ENCODE assay signal across 21 cellular contexts in genomic region chr13:110430391-110431338, GRCh38.
DNase-seq lines count a peak whose midpoint lies in the region; ATAC-seq, FAIRE-seq and TF ChIP-seq lines count a peak whose summit lies in the region.
"Had no signal": no experiment of that assay in that cellular context is flagged by ENCODE, and none has a peak within 500 bp of the region (broad histone marks: within the 10 kb centered on the region; RNA-seq: fewer than 3 reads in every experiment).

No MANE protein-coding gene starts in this region.

- no peak overlapping the region for H3K27ac Mint-ChIP-seq in activated CD8-positive, alpha-beta memory T cell treated with anti-CD3 and anti-CD28 coated beads, Interleukin-2, amount 10 ng/mL, durations not matched to agents 7 days and 5 days
- H3K27ac Mint-ChIP-seq: B cell; CD4-positive, CD25-positive, alpha-beta regulatory T cell had no signal

- peaks cover 50% of the 10 kb centered on the region for H3K27me3 Mint-ChIP-seq in activated CD8-positive, alpha-beta memory T cell treated with anti-CD3 and anti-CD28 coated beads, Interleukin-2, amount 10 ng/mL, durations not matched to agents 7 days and 5 days

- FAIRE-seq in small intestine (lab: Jason Lieb, UNC) = no peak

- CTCF ChIA-PET in activated CD8-positive, alpha-beta memory T cell treated with anti-CD3 and anti-CD28 coated beads, Interleukin-2, amount 10 ng/mL, durations not matched to agents 7 days and 5 days (lab: Charles Lee) = no interaction called here

- ATAC-seq in activated CD8-positive, alpha-beta memory T cell treated with anti-CD3 and anti-CD28 coated beads, Interleukin-2, amount 10 ng/mL, durations not matched to agents 7 days and 5 days = no peak
- peak; percentile 75 for ATAC-seq in RWPE2 (ENCODE audit: low read depth)

- H3K27ac ChIP-seq in RWPE2 (ENCODE audit: poor library complexity, severe bottlenecking) (no peak overlapping the region), small intestine (ENCODE audit: low read depth in 1 of 2, low read length in 1 of 2) (no peak overlapping the region), colonic mucosa (no peak overlapping the region)
- H3K27ac ChIP-seq: HL-60, KMS-11, PC-9 had no signal

- no peaks in the 10 kb centered on the region for H3K27me3 ChIP-seq in RWPE2 (ENCODE audit: insufficient read depth, poor library complexity, severe bottlenecking)
- H3K27me3 ChIP-seq in small intestine (ENCODE audit: control insufficient read depth in 2 of 2, insufficient read depth in 2 of 2, low read length in 2 of 2) = no peaks in the 10 kb centered on the region
- H3K27me3 ChIP-seq in colonic mucosa = no peaks in the 10 kb centered on the region

- peak; percentile 35 for DNase-seq in activated CD8-positive, alpha-beta memory T cell treated with anti-CD3 and anti-CD28 coated beads for 24 hours
- no peak for DNase-seq in activated CD8-positive, alpha-beta memory T cell treated with anti-CD3 and anti-CD28 coated beads, Interleukin-2, amount 10 ng/mL, durations not matched to agents 7 days and 5 days
- no peak for DNase-seq in RWPE2 (ENCODE audit: low spot score)
- DNase-seq in fibroblast of mammary gland (ENCODE audit: low read depth) = peak; percentile 28
- DNase-seq in small intestine = peak; percentile 12
- no peak for DNase-seq in colonic mucosa
- DNase-seq in NOMO-1 (lab: John Stamatoyannopoulos, UW; ENCODE audit: unreplicated experiment in 2 of 2) = no peak
- DNase-seq in NCI-H526 treated with DMSO at 0.1 percent for 48 hours (lab: John Stamatoyannopoulos, UW) = no peak
- DNase-seq: CD4-positive, CD25-positive, alpha-beta regulatory T cell; COR-L47; DMS 273 treated with DMSO at 0.1 percent for 48 hours; DND-41; NCI-H1417 treated with DMSO at 0.1 percent for 48 hours; NCI-H187 treated with DMSO at 0.1 percent for 48 hours; NCI-H2227 treated with DMSO at 0.1 percent for 48 hours; NCI-H510A treated with DMSO at 0.1 percent for 48 hours had no signal

- intact Hi-C loops in colonic mucosa (cut with DNase I) = no loop called here

- no peaks in the 10 kb centered on the region for H3K36me3 Mint-ChIP-seq in activated CD8-positive, alpha-beta memory T cell treated with anti-CD3 and anti-CD28 coated beads, Interleukin-2, amount 10 ng/mL, durations not matched to agents 7 days and 5 days
- H3K36me3 Mint-ChIP-seq: CD4-positive, CD25-positive, alpha-beta regulatory T cell had no signal

- TF ChIP-seq CTCF in RWPE2 (IDR thresholded peaks at IDR 0.05; ENCODE audit: poor library complexity, severe bottlenecking) (no peak), fibroblast of mammary gland (conservative IDR thresholded peaks at IDR 0.05; ENCODE audit: control insufficient read depth, insufficient read depth, low read depth, low read length) (no peak), colonic mucosa (IDR thresholded peaks at IDR 0.05) (no peak)

- H3K9ac ChIP-seq in colonic mucosa (ENCODE audit: low read depth in 2 of 2, low read length in 2 of 2) = no peak overlapping the region
- H3K9ac ChIP-seq: KMS-11 had no signal

- WGBS in small intestine, 3 donors = 87 to 93% (median 92%) methylated on average over 13 of the region's 13 CpGs

- no peaks in the 10 kb centered on the region for H3K4me1 ChIP-seq in RWPE2 (ENCODE audit: insufficient read depth, poor library complexity, severe bottlenecking)
- H3K4me1 ChIP-seq in small intestine (ENCODE audit: control insufficient read depth in 2 of 2, insufficient read depth in 1 of 2, low read depth in 1 of 2, low read length in 1 of 2) = no peaks in the 10 kb centered on the region
- no peaks in the 10 kb centered on the region for H3K4me1 ChIP-seq in colonic mucosa
- H3K4me1 ChIP-seq: HAP-1 had no signal

- no peak overlapping the region for H3K4me3 Mint-ChIP-seq in activated CD8-positive, alpha-beta memory T cell treated with anti-CD3 and anti-CD28 coated beads, Interleukin-2, amount 10 ng/mL, durations not matched to agents 7 days and 5 days
- H3K4me3 Mint-ChIP-seq: B cell; CD4-positive, CD25-positive, alpha-beta regulatory T cell had no signal

- H3K36me3 ChIP-seq in RWPE2 (ENCODE audit: low read depth) = peaks cover 98% of the 10 kb centered on the region
- H3K36me3 ChIP-seq in small intestine (ENCODE audit: control insufficient read depth in 2 of 2, insufficient read depth in 2 of 2, low read length in 2 of 2) = no peaks in the 10 kb centered on the region
- no peaks in the 10 kb centered on the region for H3K36me3 ChIP-seq in colonic mucosa
- H3K36me3 ChIP-seq: HAP-1 had no signal

- no peaks in the 10 kb centered on the region for H3K9me3 Mint-ChIP-seq in activated CD8-positive, alpha-beta memory T cell treated with anti-CD3 and anti-CD28 coated beads, Interleukin-2, amount 10 ng/mL, durations not matched to agents 7 days and 5 days (ENCODE audit: low read depth)
- H3K9me3 Mint-ChIP-seq: CD4-positive, CD25-positive, alpha-beta regulatory T cell had no signal

- no peaks in the 10 kb centered on the region for H3K9me3 ChIP-seq in RWPE2 (ENCODE audit: severe bottlenecking)
- H3K9me3 ChIP-seq in small intestine (ENCODE audit: control insufficient read depth, low read depth) = no peaks in the 10 kb centered on the region
- H3K9me3 ChIP-seq in colonic mucosa = no peaks in the 10 kb centered on the region
- H3K9me3 ChIP-seq: HAP-1 had no signal

- H3K4me3 ChIP-seq in RWPE2 (ENCODE audit: severe bottlenecking) (no peak overlapping the region), fibroblast of mammary gland (ENCODE audit: control insufficient read depth, low read depth, low read length) (no peak overlapping the region), small intestine (ENCODE audit: low read depth in 1 of 2, low read length in 2 of 2) (no peak overlapping the region), colonic mucosa (no peak overlapping the region)
- H3K4me3 ChIP-seq: HAP-1, PC-9 had no signal

- H3K4me1 Mint-ChIP-seq in activated CD8-positive, alpha-beta memory T cell treated with anti-CD3 and anti-CD28 coated beads, Interleukin-2, amount 10 ng/mL, durations not matched to agents 7 days and 5 days = no peaks in the 10 kb centered on the region
- H3K4me1 Mint-ChIP-seq: B cell; CD4-positive, CD25-positive, alpha-beta regulatory T cell had no signal

Comparison
In these comparisons a context has a peak if more than half of its experiments do, and no peak if none do; other contexts are left out.
1. DNase-seq: peak in activated CD8-positive, alpha-beta memory T cell treated with anti-CD3 and anti-CD28 coated beads for 24 hours (single experiment), fibroblast of mammary gland (single experiment) and small intestine (single experiment); none in activated CD8-positive, alpha-beta memory T cell treated with anti-CD3 and anti-CD28 coated beads, Interleukin-2, amount 10 ng/mL, durations not matched to agents 7 days and 5 days (single experiment), RWPE2 (single experiment), colonic mucosa (single experiment), NOMO-1 (0 of 2) and NCI-H526 treated with DMSO at 0.1 percent for 48 hours (single experiment).